In the genomic region with DNA sequence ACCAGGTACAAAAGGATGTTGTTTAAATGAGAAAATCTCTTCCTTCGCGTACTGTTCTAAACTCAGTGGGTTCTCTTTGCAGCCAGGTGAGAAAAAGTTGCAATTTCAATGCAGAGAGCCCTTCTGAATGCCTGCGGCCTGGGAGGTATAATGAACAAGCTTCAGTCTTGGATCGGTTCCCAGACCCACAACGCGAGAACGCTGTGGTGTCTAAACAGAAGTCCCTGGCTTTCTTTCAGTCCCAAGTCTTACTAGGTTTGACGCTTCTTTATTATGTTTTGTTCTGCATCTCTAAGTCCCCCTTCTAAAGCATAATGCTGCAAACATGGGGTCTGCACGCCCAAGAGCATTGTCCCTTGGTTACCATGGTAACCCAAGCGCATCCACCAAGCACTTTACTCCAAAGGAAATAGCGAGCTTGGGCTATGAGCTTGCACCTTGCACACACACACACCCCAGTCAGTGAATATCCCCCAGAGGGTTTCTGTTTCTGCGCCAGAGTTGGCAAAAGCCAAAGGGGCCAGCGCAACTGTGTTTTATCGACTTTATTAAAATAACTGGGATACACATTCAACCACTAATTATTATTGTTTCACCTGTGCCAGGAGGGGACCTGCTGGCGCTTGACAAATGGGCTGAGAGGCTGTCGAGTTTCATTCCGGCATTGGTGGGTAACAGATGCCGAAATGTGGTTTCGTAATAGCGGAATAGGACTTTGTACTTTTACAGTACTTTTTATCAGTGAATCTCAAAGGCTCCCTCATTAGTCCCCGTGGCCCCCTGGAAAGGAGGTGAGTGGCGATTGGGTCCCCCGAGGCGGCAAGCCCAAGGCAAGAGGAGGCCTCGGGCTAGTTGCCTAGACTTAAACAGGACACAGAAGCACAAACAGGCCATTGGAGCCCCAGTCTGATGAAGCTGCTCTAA, we compare ENCODE assay signal across 10 cellular contexts.
DNase-seq lines count a peak whose midpoint lies in the region; ATAC-seq and TF ChIP-seq lines count a peak whose summit lies in the region.
"Had no signal": no experiment of that assay in that cellular context is flagged by ENCODE, and none has a peak within 500 bp of the region (broad histone marks: within the 10 kb centered on the region; RNA-seq: fewer than 3 reads in every experiment).

No MANE protein-coding gene starts in this region.

- H3K27ac Mint-ChIP-seq in stimulated activated naive B cell treated with anti-CD40 and anti-IgM and Interleukin-4, amounts not matched to agents 10 μg/mL and 1 μg/mL and 100 μg/mL, for 72 hours = no peak overlapping the region
- H3K27ac Mint-ChIP-seq: activated CD4-positive, alpha-beta T cell treated with anti-CD3 and anti-CD28 coated beads, Interleukin-2, amount 10 ng/mL, durations not matched to agents 24 days and 14 days had no signal

- no peak overlapping the region for H3K4me3 Mint-ChIP-seq in stimulated activated naive B cell treated with anti-CD40 and anti-IgM and Interleukin-4, amounts not matched to agents 10 μg/mL and 1 μg/mL and 100 μg/mL, for 72 hours
- H3K4me3 Mint-ChIP-seq: activated CD4-positive, alpha-beta T cell treated with anti-CD3 and anti-CD28 coated beads, Interleukin-2, amount 10 ng/mL, durations not matched to agents 24 days and 14 days had no signal

- no peaks in the 10 kb centered on the region for H3K4me1 ChIP-seq in gastrocnemius medialis

- TF ChIP-seq CTCF in choroid plexus epithelial cell (conservative IDR thresholded peaks at IDR 0.05; ENCODE audit: low read depth, low read length) (no peak), gastrocnemius medialis (IDR thresholded peaks at IDR 0.05 in 4 of 5, conservative IDR thresholded peaks at IDR 0.05 in 1 of 5) (no peak)

- no peaks in the 10 kb centered on the region for H3K4me1 Mint-ChIP-seq in stimulated activated naive B cell treated with anti-CD40 and anti-IgM and Interleukin-4, amounts not matched to agents 10 μg/mL and 1 μg/mL and 100 μg/mL, for 72 hours
- H3K4me1 Mint-ChIP-seq: activated CD4-positive, alpha-beta T cell treated with anti-CD3 and anti-CD28 coated beads, Interleukin-2, amount 10 ng/mL, durations not matched to agents 24 days and 14 days had no signal

- no peaks in the 10 kb centered on the region for H3K36me3 Mint-ChIP-seq in stimulated activated naive B cell treated with anti-CD40 and anti-IgM and Interleukin-4, amounts not matched to agents 10 μg/mL and 1 μg/mL and 100 μg/mL, for 72 hours

- no peak overlapping the region for H3K27ac ChIP-seq in gastrocnemius medialis

- H3K9me3 Mint-ChIP-seq in stimulated activated naive B cell treated with anti-CD40 and anti-IgM and Interleukin-4, amounts not matched to agents 10 μg/mL and 1 μg/mL and 100 μg/mL, for 72 hours = no peaks in the 10 kb centered on the region
- H3K9me3 Mint-ChIP-seq: activated CD4-positive, alpha-beta T cell treated with anti-CD3 and anti-CD28 coated beads, Interleukin-2, amount 10 ng/mL, durations not matched to agents 24 days and 14 days had no signal

- intact Hi-C loops in gastrocnemius medialis (cut with DNase I; ENCODE audit: low total_unique reads) = no loop called here

- in situ Hi-C loops in G401 (cut with HindIII; ENCODE audit: low sequenced_read_pairs) (no loop called here), gastrocnemius medialis (cut with MboI; ENCODE audit: low sequenced_read_pairs in 4 of 4) (loop anchor here in 1 of 4 donors (25.0 kb wide), 1 partner anchor 105 kb away; no protein-coding TSS in a partner anchor)

- no peaks in the 10 kb centered on the region for H3K27me3 ChIP-seq in gastrocnemius medialis

- no peaks in the 10 kb centered on the region for H3K9me3 ChIP-seq in gastrocnemius medialis

- TF ChIP-seq POLR2A in gastrocnemius medialis (IDR thresholded peaks at IDR 0.05) = no peak

- peak; percentile 25 for DNase-seq in G401 (ENCODE audit: low spot score)
- peak; percentile 86 for DNase-seq in NCI-H345 treated with DMSO at 0.1 percent for 48 hours (lab: John Stamatoyannopoulos, UW; ENCODE audit: unreplicated experiment)
- DNase-seq in choroid plexus epithelial cell (ENCODE audit: low read depth) = peak; percentile 73
- DNase-seq in occipital lobe (lab: John Stamatoyannopoulos, UW) = peak; percentile 5
- DNase-seq in gastrocnemius medialis = no peak
- no peak for DNase-seq in NAMALWA (ENCODE audit: low spot score)
- DNase-seq in DMS53 (lab: John Stamatoyannopoulos, UW) = no peak
- DNase-seq in stimulated activated naive B cell treated with anti-CD40 and anti-IgM and Interleukin-4, amounts not matched to agents 10 μg/mL and 1 μg/mL and 100 μg/mL, for 72 hours = no peak
- DNase-seq: activated CD4-positive, alpha-beta T cell treated with anti-CD3 and anti-CD28 coated beads, Interleukin-2, amount 10 ng/mL, durations not matched to agents 24 days and 14 days; mesenchymal stem cell had no signal

- H3K4me3 ChIP-seq in choroid plexus epithelial cell (ENCODE audit: low read depth, low read length) (no peak overlapping the region), gastrocnemius medialis (no peak overlapping the region)

- no peak for ATAC-seq in gastrocnemius medialis
- no peak for ATAC-seq in stimulated activated naive B cell treated with anti-CD40 and anti-IgM and Interleukin-4, amounts not matched to agents 10 μg/mL and 1 μg/mL and 100 μg/mL, for 72 hours (replicated peaks)

- no peaks in the 10 kb centered on the region for H3K27me3 Mint-ChIP-seq in stimulated activated naive B cell treated with anti-CD40 and anti-IgM and Interleukin-4, amounts not matched to agents 10 μg/mL and 1 μg/mL and 100 μg/mL, for 72 hours

- no peaks in the 10 kb centered on the region for H3K36me3 ChIP-seq in gastrocnemius medialis

Comparison
In these comparisons a context has a peak if more than half of its experiments do, and no peak if none do; other contexts are left out.
1. DNase-seq: peak in G401 (single experiment), NCI-H345 treated with DMSO at 0.1 percent for 48 hours (single experiment), choroid plexus epithelial cell (single experiment) and occipital lobe (single experiment); none in gastrocnemius medialis (0 of 2), NAMALWA (single experiment), DMS53 (single experiment) and stimulated activated naive B cell treated with anti-CD40 and anti-IgM and Interleukin-4, amounts not matched to agents 10 μg/mL and 1 μg/mL and 100 μg/mL, for 72 hours (single experiment).